Comparison of ENCODE assay signal across 19 cellular contexts in the genomic region with DNA sequence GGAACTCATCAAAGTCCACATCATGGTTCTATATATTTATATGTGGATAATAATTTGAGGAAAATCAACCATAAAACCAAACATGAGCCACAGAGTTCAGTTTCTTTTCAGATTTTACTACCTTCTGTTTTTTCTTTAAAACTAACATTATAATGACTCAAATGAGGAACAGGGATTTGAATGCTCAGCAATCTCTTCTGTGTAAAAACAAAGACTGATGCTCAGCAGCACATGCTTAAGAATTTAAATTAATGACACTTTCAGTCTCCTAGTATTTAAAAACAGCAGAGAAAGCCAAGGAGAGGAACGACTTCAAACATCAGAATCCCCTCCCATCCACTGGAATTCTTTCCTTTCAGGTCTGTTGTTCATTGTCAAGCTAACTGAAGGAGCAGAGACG.
A peak's percentile ranks its signal among the peaks of the same experiment; 100 is the strongest.
DNase-seq lines count a peak whose midpoint lies in the region; ATAC-seq and TF ChIP-seq lines count a peak whose summit lies in the region.
"Had no signal": no experiment of that assay in that cellular context is flagged by ENCODE, and none has a peak within 500 bp of the region (broad histone marks: within the 10 kb centered on the region; RNA-seq: fewer than 3 reads in every experiment).

No MANE protein-coding gene starts in this region.

- H3K36me3 Mint-ChIP-seq in dendritic cell treated with granulocyte-macrophage colony-stimulating factor and Interleukin-4, amounts not matched to agents 40 ng/mL and 50 ng/mL, for 4 days (ENCODE audit: low read depth), result no peaks in the 10 kb centered on the region
- no peaks in the 10 kb centered on the region for H3K36me3 Mint-ChIP-seq in mesothelial cell of epicardium
- H3K36me3 Mint-ChIP-seq: CD8-positive, alpha-beta memory T cell had no signal

- H3K4me1 ChIP-seq in NT2/D1 (ENCODE audit: insufficient read depth, insufficient read length) (peaks cover 14% of the 10 kb centered on the region), skeletal muscle tissue (ENCODE audit: control insufficient read depth in 3 of 3, insufficient read depth in 3 of 3, low read length in 3 of 3) (peaks cover 34 to 56% (median 45%) of the 10 kb centered on the region in 3 donors), upper lobe of left lung (peaks cover 3 to 10% (median 7%) of the 10 kb centered on the region in 4 donors), MM.1S (ENCODE audit: low read length) (no peaks in the 10 kb centered on the region)

- peak overlapping the region; percentile 73 for H3K27ac Mint-ChIP-seq in dendritic cell treated with granulocyte-macrophage colony-stimulating factor and Interleukin-4, amounts not matched to agents 40 ng/mL and 50 ng/mL, for 4 days
- H3K27ac Mint-ChIP-seq in mesothelial cell of epicardium, result peak overlapping the region; percentile 10
- H3K27ac Mint-ChIP-seq: CD8-positive, alpha-beta memory T cell had no signal

- H4K20me1 ChIP-seq in MM.1S (ENCODE audit: insufficient read depth, low read length), result no peaks in the 10 kb centered on the region

- no peak overlapping the region for H2AFZ ChIP-seq in MM.1S (ENCODE audit: low read length)

- H3K4me2 ChIP-seq in MM.1S (ENCODE audit: low read depth, low read length), result no peak overlapping the region

- H3K9me3 ChIP-seq in NT2/D1 (ENCODE audit: insufficient read depth, low read length) (no peaks in the 10 kb centered on the region), skeletal muscle tissue (ENCODE audit: control insufficient read depth in 3 of 3, low read length in 3 of 3) (no peaks in the 10 kb centered on the region), upper lobe of left lung (no peaks in the 10 kb centered on the region), MM.1S (replicated peaks; ENCODE audit: insufficient read depth, low read length) (no peaks in the 10 kb centered on the region)

- H3K9me2 ChIP-seq in MM.1S (replicated peaks; ENCODE audit: insufficient read depth, low read length), result no peaks in the 10 kb centered on the region

- H3F3A ChIP-seq in MM.1S (ENCODE audit: insufficient read depth, low read length), result no peaks in the 10 kb centered on the region

- no peak for TF ChIP-seq EP300 in upper lobe of left lung (IDR thresholded peaks at IDR 0.05)

- no peak overlapping the region for H3K4me3 Mint-ChIP-seq in dendritic cell treated with granulocyte-macrophage colony-stimulating factor and Interleukin-4, amounts not matched to agents 40 ng/mL and 50 ng/mL, for 4 days
- no peak overlapping the region for H3K4me3 Mint-ChIP-seq in mesothelial cell of epicardium
- H3K4me3 Mint-ChIP-seq: CD8-positive, alpha-beta memory T cell had no signal

- 68 to 77% methylated on average over 2 of the region's 2 CpGs for WGBS in upper lobe of left lung, 2 donors

- H3K36me3 ChIP-seq in NT2/D1 (ENCODE audit: insufficient read depth, insufficient read length, low read length) (no peaks in the 10 kb centered on the region), skeletal muscle tissue (ENCODE audit: control insufficient read depth in 3 of 3, insufficient read depth in 3 of 3, low read length in 3 of 3) (no peaks in the 10 kb centered on the region), upper lobe of left lung (no peaks in the 10 kb centered on the region), MM.1S (replicated peaks; ENCODE audit: insufficient read depth, low read length) (no peaks in the 10 kb centered on the region)

- intact Hi-C loops in dendritic cell treated with granulocyte-macrophage colony-stimulating factor and Interleukin-4, amounts not matched to agents 40 ng/mL and 50 ng/mL, for 4 days (cut with micrococcal nuclease), result loop anchor here (10.0 kb wide), 1 partner anchor 53 kb away; no protein-coding TSS in a partner anchor

- peak overlapping the region; percentile 15 for H3K27ac ChIP-seq in skeletal muscle tissue (ENCODE audit: low read depth, low read length)
- H3K27ac ChIP-seq in upper lobe of left lung, result no peak overlapping the region
- no peak overlapping the region for H3K27ac ChIP-seq in MM.1S (ENCODE audit: low read length)
- H3K27ac ChIP-seq: C4-2B had no signal

- H3K79me2 ChIP-seq in MM.1S (ENCODE audit: low read length), result no peaks in the 10 kb centered on the region

- H3K4me1 Mint-ChIP-seq in dendritic cell treated with granulocyte-macrophage colony-stimulating factor and Interleukin-4, amounts not matched to agents 40 ng/mL and 50 ng/mL, for 4 days (ENCODE audit: low read depth), result peaks cover 37% of the 10 kb centered on the region
- peaks cover 13% of the 10 kb centered on the region for H3K4me1 Mint-ChIP-seq in mesothelial cell of epicardium
- H3K4me1 Mint-ChIP-seq: CD8-positive, alpha-beta memory T cell had no signal

- H3K9ac ChIP-seq in NT2/D1 (ENCODE audit: insufficient read length, low read depth) (peak overlapping the region; percentile 10), skeletal muscle tissue (ENCODE audit: low read depth in 1 of 3, low read length in 3 of 3) (no peak overlapping the region), MM.1S (ENCODE audit: low read length) (no peak overlapping the region)

- H3K27me3 ChIP-seq in NT2/D1 (ENCODE audit: insufficient read depth, insufficient read length) (no peaks in the 10 kb centered on the region), skeletal muscle tissue (ENCODE audit: control insufficient read depth in 3 of 3, insufficient read depth in 3 of 3, low read length in 3 of 3) (no peaks in the 10 kb centered on the region), upper lobe of left lung (no peaks in the 10 kb centered on the region), MM.1S (replicated peaks; ENCODE audit: insufficient read depth, low read length) (no peaks in the 10 kb centered on the region)

- no peak overlapping the region for H3K4me3 ChIP-seq in NT2/D1 (ENCODE audit: insufficient read length, low read depth)
- no peak overlapping the region for H3K4me3 ChIP-seq in skeletal muscle tissue (ENCODE audit: low read length in 3 of 3)
- no peak overlapping the region for H3K4me3 ChIP-seq in upper lobe of left lung
- no peak overlapping the region for H3K4me3 ChIP-seq in MM.1S (ENCODE audit: low read length)

- DNase-seq in NT2/D1 (ENCODE audit: low read depth, low spot score) (no peak), mesothelial cell of epicardium (ENCODE audit: low spot score in 2 of 2, unreplicated experiment in 2 of 2) (no peak), upper lobe of left lung (no peak), SKM-1 treated with dmso at 0.1 percent for 144 hours (lab: John Stamatoyannopoulos, UW; ENCODE audit: unreplicated experiment) (no peak), MM.1S (no peak)
- no peak for DNase-seq in activated CD4-positive, alpha-beta T cell treated with anti-CD3 and anti-CD28 coated beads for 1 hour
- DNase-seq: Calu3; CD8-positive, alpha-beta memory T cell; DMS153; Karpas-422; NCI-H1694 treated with DMSO at 0.1 percent for 48 hours; NCI-H2081 treated with DMSO at 0.1 percent for 48 hours; NCI-H2171 treated with DMSO at 0.1 percent for 48 hours; NCI-H446; NCI-H69 had no signal

- no peak for TF ChIP-seq POLR2A in upper lobe of left lung (IDR thresholded peaks at IDR 0.05)

- peaks cover 42% of the 10 kb centered on the region for H3K27me3 Mint-ChIP-seq in dendritic cell treated with granulocyte-macrophage colony-stimulating factor and Interleukin-4, amounts not matched to agents 40 ng/mL and 50 ng/mL, for 4 days
- no peaks in the 10 kb centered on the region for H3K27me3 Mint-ChIP-seq in mesothelial cell of epicardium (ENCODE audit: low read depth)

- TF ChIP-seq CTCF in mesothelial cell of epicardium (IDR thresholded peaks at IDR 0.05; ENCODE audit: unreplicated experiment) (no peak), upper lobe of left lung (IDR thresholded peaks at IDR 0.05) (no peak), MM.1S (IDR thresholded peaks at IDR 0.05; ENCODE audit: low read length) (no peak)

- no peak for ATAC-seq in upper lobe of left lung (ENCODE audit: low FRiP score in 2 of 2)
- ATAC-seq: Panc1 had no signal

- H3K9me3 Mint-ChIP-seq in dendritic cell treated with granulocyte-macrophage colony-stimulating factor and Interleukin-4, amounts not matched to agents 40 ng/mL and 50 ng/mL, for 4 days, result no peaks in the 10 kb centered on the region
- no peaks in the 10 kb centered on the region for H3K9me3 Mint-ChIP-seq in mesothelial cell of epicardium
